ENCODE assay signal across 8 cellular contexts in genomic region chr7:877312-878232, GRCh38. TPM values are rescaled to one million over a fixed set of nuclear protein-coding genes. Genes with fewer than 3 reads are reported as not detected.
DNase-seq lines count a peak whose midpoint lies in the region; ATAC-seq and TF ChIP-seq lines count a peak whose summit lies in the region.

No MANE protein-coding gene starts in this region.

- H3K4me1 ChIP-seq in hepatocyte (ENCODE audit: insufficient read depth): peaks cover 25% of the 10 kb centered on the region

- no peak overlapping the region for H2AFZ ChIP-seq in hepatocyte

- H3K9me3 ChIP-seq in hepatocyte (ENCODE audit: low read depth): no peaks in the 10 kb centered on the region

- H3K4me3 Mint-ChIP-seq in activated naive CD4-positive, alpha-beta T cell treated with anti-CD3 and anti-CD28 coated beads, Interleukin-2, amount 50 U/mL, for 24 hours: peak overlapping the region; percentile 94
- peak overlapping the region; percentile 95 for H3K4me3 Mint-ChIP-seq in activated CD4-positive, alpha-beta memory T cell treated with anti-CD3 and anti-CD28 coated beads for 36 hours
- peak overlapping the region; percentile 93 for H3K4me3 Mint-ChIP-seq in stimulated activated effector memory CD8-positive, alpha-beta T cell treated with anti-CD3 and anti-CD28 coated beads, Interleukin-12 subunit alpha, Interleukin-12 subunit beta, amount 100 ng/mL, for 72 hours

- peak overlapping the region; percentile 97 for H3K4me2 ChIP-seq in hepatocyte

- H3K79me2 ChIP-seq in hepatocyte: peaks cover 51% of the 10 kb centered on the region

- peaks cover 6% of the 10 kb centered on the region for H3K36me3 Mint-ChIP-seq in activated naive CD4-positive, alpha-beta T cell treated with anti-CD3 and anti-CD28 coated beads, Interleukin-2, amount 50 U/mL, for 24 hours
- H3K36me3 Mint-ChIP-seq in activated CD4-positive, alpha-beta memory T cell treated with anti-CD3 and anti-CD28 coated beads for 36 hours: peaks cover 14% of the 10 kb centered on the region
- peaks cover 19% of the 10 kb centered on the region for H3K36me3 Mint-ChIP-seq in stimulated activated effector memory CD8-positive, alpha-beta T cell treated with anti-CD3 and anti-CD28 coated beads, Interleukin-12 subunit alpha, Interleukin-12 subunit beta, amount 100 ng/mL, for 72 hours

- H3K27ac ChIP-seq in hepatocyte: peak overlapping the region; percentile 97

- H4K20me1 ChIP-seq in hepatocyte (ENCODE audit: insufficient read depth, poor library complexity, severe bottlenecking): peaks cover 47% of the 10 kb centered on the region

- DNase-seq in activated naive CD4-positive, alpha-beta T cell treated with anti-CD3 and anti-CD28 coated beads, Interleukin-2, amount 50 U/mL, for 16 hours: no peak
- DNase-seq in activated CD4-positive, alpha-beta memory T cell treated with anti-CD3 and anti-CD28 coated beads for 36 hours: peak; percentile 38
- DNase-seq in hepatocyte (ENCODE audit: low spot score) (peak; percentile 82), DMS153 (lab: John Stamatoyannopoulos, UW) (no peak), SKM-1 (lab: John Stamatoyannopoulos, UW; ENCODE audit: unreplicated experiment) (no peak), H4 (ENCODE audit: low spot score) (no peak)
- no peak for DNase-seq in stimulated activated effector memory CD8-positive, alpha-beta T cell treated with anti-CD3 and anti-CD28 coated beads, Interleukin-12 subunit alpha, Interleukin-12 subunit beta, amount 100 ng/mL, for 72 hours (ENCODE audit: low spot score in 2 of 2)

- H3K27me3 ChIP-seq in hepatocyte: no peaks in the 10 kb centered on the region

- POLR2A ChIA-PET in activated CD4-positive, alpha-beta memory T cell treated with anti-CD3 and anti-CD28 coated beads for 36 hours (lab: Charles Lee): interaction anchor here (1.0 to 2.0 kb wide), 2 partner anchors 46 to 97 kb away, joined by 4 to 6 read pairs; partner anchors contain the start of gene COX19

- WGBS in hepatocyte (ENCODE audit: low lambda C conversion rate, missing lambda C conversion rate): 29% methylated on average over 22 of the region's 47 CpGs

- H3K36me3 ChIP-seq in hepatocyte (replicated peaks; ENCODE audit: insufficient read depth, low read depth): no peaks in the 10 kb centered on the region

- peak overlapping the region; percentile 96 for H3K4me3 ChIP-seq in hepatocyte

- intact Hi-C loops in activated CD4-positive, alpha-beta memory T cell treated with anti-CD3 and anti-CD28 coated beads for 36 hours (cut with micrococcal nuclease): loop anchor here (2.0 to 10.0 kb wide), 5 partner anchors 53 to 729 kb away; no protein-coding TSS in a partner anchor

- peak overlapping the region; percentile 94 for H3K27ac Mint-ChIP-seq in activated naive CD4-positive, alpha-beta T cell treated with anti-CD3 and anti-CD28 coated beads, Interleukin-2, amount 50 U/mL, for 24 hours
- H3K27ac Mint-ChIP-seq in activated CD4-positive, alpha-beta memory T cell treated with anti-CD3 and anti-CD28 coated beads for 36 hours: peak overlapping the region; percentile 84
- peak overlapping the region; percentile 95 for H3K27ac Mint-ChIP-seq in stimulated activated effector memory CD8-positive, alpha-beta T cell treated with anti-CD3 and anti-CD28 coated beads, Interleukin-12 subunit alpha, Interleukin-12 subunit beta, amount 100 ng/mL, for 72 hours

- CTCF ChIA-PET in activated CD4-positive, alpha-beta memory T cell treated with anti-CD3 and anti-CD28 coated beads for 36 hours (lab: Charles Lee): interaction anchor here (1.0 to 2.7 kb wide), 2 partner anchors 92 to 299 kb away, joined by 3 to 10 read pairs; no protein-coding TSS in a partner anchor

- no peak for ATAC-seq in stimulated activated effector memory CD8-positive, alpha-beta T cell treated with anti-CD3 and anti-CD28 coated beads, Interleukin-12 subunit alpha, Interleukin-12 subunit beta, amount 100 ng/mL, for 72 hours

- H3K9me2 ChIP-seq in hepatocyte (replicated peaks; ENCODE audit: insufficient read depth): no peaks in the 10 kb centered on the region

- H3K4me1 Mint-ChIP-seq in activated naive CD4-positive, alpha-beta T cell treated with anti-CD3 and anti-CD28 coated beads, Interleukin-2, amount 50 U/mL, for 24 hours: peaks cover 38% of the 10 kb centered on the region
- peaks cover 36% of the 10 kb centered on the region for H3K4me1 Mint-ChIP-seq in activated CD4-positive, alpha-beta memory T cell treated with anti-CD3 and anti-CD28 coated beads for 36 hours (ENCODE audit: low read depth)
- H3K4me1 Mint-ChIP-seq in stimulated activated effector memory CD8-positive, alpha-beta T cell treated with anti-CD3 and anti-CD28 coated beads, Interleukin-12 subunit alpha, Interleukin-12 subunit beta, amount 100 ng/mL, for 72 hours: peaks cover 24% of the 10 kb centered on the region

- H3K9me3 Mint-ChIP-seq in activated naive CD4-positive, alpha-beta T cell treated with anti-CD3 and anti-CD28 coated beads, Interleukin-2, amount 50 U/mL, for 24 hours: no peaks in the 10 kb centered on the region
- H3K9me3 Mint-ChIP-seq in activated CD4-positive, alpha-beta memory T cell treated with anti-CD3 and anti-CD28 coated beads for 36 hours: no peaks in the 10 kb centered on the region
- H3K9me3 Mint-ChIP-seq in stimulated activated effector memory CD8-positive, alpha-beta T cell treated with anti-CD3 and anti-CD28 coated beads, Interleukin-12 subunit alpha, Interleukin-12 subunit beta, amount 100 ng/mL, for 72 hours: no peaks in the 10 kb centered on the region

- TF ChIP-seq CTCF in hepatocyte (IDR thresholded peaks at IDR 0.05; ENCODE audit: poor library complexity): no peak

- no peaks in the 10 kb centered on the region for H3K27me3 Mint-ChIP-seq in activated naive CD4-positive, alpha-beta T cell treated with anti-CD3 and anti-CD28 coated beads, Interleukin-2, amount 50 U/mL, for 24 hours
- no peaks in the 10 kb centered on the region for H3K27me3 Mint-ChIP-seq in activated CD4-positive, alpha-beta memory T cell treated with anti-CD3 and anti-CD28 coated beads for 36 hours

RNA-seq across cellular contexts. Expression of gene GET4, which starts 1.2 kb away (rescaled TPM):
- total RNA-seq in activated CD4-positive, alpha-beta memory T cell treated with anti-CD3 and anti-CD28 coated beads for 36 hours: 10 to 100 TPM; 22.3 to 27.1 TPM
- total RNA-seq in hepatocyte: 46.3 and 48.3 TPM in 2 replicates
- 102 and 126 TPM in 2 replicates for polyA plus RNA-seq in hepatocyte
- 42.0 and 50.6 TPM in 2 replicates for total RNA-seq in H4 (2014; rRNA removed; shearing (Covaris generic))

RNA-seq across cellular contexts. Expression of gene SUN1, which starts 45.3 kb away (rescaled TPM):
- total RNA-seq in activated CD4-positive, alpha-beta memory T cell treated with anti-CD3 and anti-CD28 coated beads for 36 hours: 10 to 100 TPM; 69.5 to 69.9 TPM
- total RNA-seq in hepatocyte: 101 and 109 TPM in 2 replicates
- 72.3 and 75.0 TPM in 2 replicates for polyA plus RNA-seq in hepatocyte
- 157 and 180 TPM in 2 replicates for total RNA-seq in H4 (2014; rRNA removed; shearing (Covaris generic))

Comparison
In these comparisons a context has a peak if more than half of its experiments do, and no peak if none do; other contexts are left out.
1. DNase-seq: peak in activated CD4-positive, alpha-beta memory T cell treated with anti-CD3 and anti-CD28 coated beads for 36 hours (single experiment) and hepatocyte (single experiment); none in activated naive CD4-positive, alpha-beta T cell treated with anti-CD3 and anti-CD28 coated beads, Interleukin-2, amount 50 U/mL, for 16 hours (single experiment), stimulated activated effector memory CD8-positive, alpha-beta T cell treated with anti-CD3 and anti-CD28 coated beads, Interleukin-12 subunit alpha, Interleukin-12 subunit beta, amount 100 ng/mL, for 72 hours (0 of 2), DMS153 (single experiment), SKM-1 (single experiment) and H4 (single experiment).
2. Peak in every context shown above with its lines, with median percentiles within 50 percentile points of each other: H3K27ac Mint-ChIP-seq and H3K4me3 Mint-ChIP-seq.